32 cellular contexts compared by ENCODE assay signal in the genomic region with DNA sequence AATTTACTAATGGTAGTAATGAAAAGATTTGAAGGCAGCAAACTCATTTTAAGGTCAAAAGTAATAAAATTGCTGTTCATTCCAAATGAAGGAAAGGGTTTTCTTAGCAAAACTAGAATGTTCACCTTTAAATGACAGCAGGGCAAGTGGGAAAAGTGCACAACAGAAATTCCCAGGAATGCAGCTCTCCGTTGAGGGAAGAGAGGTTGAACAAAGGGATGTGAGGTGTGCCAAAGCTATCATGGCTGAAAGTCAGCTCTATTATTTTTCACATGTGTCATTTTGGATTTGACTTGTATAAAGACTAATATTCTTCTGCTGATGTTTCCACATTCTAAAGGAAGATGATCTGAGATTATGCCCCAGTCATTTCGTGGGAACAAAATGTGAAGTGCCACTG. TPM values are rescaled to one million over a fixed set of nuclear protein-coding genes. Genes with fewer than 3 reads are reported as not detected.
"Had no signal": no experiment of that assay in that cellular context is flagged by ENCODE, and none has a peak within 500 bp of the region (broad histone marks: within the 10 kb centered on the region; RNA-seq: fewer than 3 reads in every experiment).

No MANE protein-coding gene starts in this region.

- DNase-seq: activated CD4-positive, alpha-beta memory T cell treated with anti-CD3 and anti-CD28 coated beads for 36 hours; activated CD4-positive, alpha-beta T cell treated with anti-CD3 and anti-CD28 coated beads for 36 hours; activated CD4-positive, alpha-beta T cell treated with anti-CD3 and anti-CD28 coated beads, Interleukin-2, amount 10 ng/mL, durations not matched to agents 24 days and 14 days; activated CD4-positive, CD25-positive, alpha-beta regulatory T cell; activated CD4-positive, CD25-positive, alpha-beta regulatory T cell treated with anti-CD3 and anti-CD28 coated beads, Interleukin-2, amount 50 U/mL, for 72 hours; activated CD8-positive, alpha-beta memory T cell treated with anti-CD3 and anti-CD28 coated beads, Interleukin-2, amount 10 ng/mL, durations not matched to agents 7 days and 5 days; activated CD8-positive, alpha-beta memory T cell treated with anti-CD3 and anti-CD28 coated beads, Interleukin-2, amount 50 U/mL, for 4 hours; activated CD8-positive, alpha-beta T cell treated with anti-CD3 and anti-CD28 coated beads, Interleukin-2, amount 10 ng/mL, durations not matched to agents 7 days and 5 days; activated gamma-delta T cell; activated naive CD4-positive, alpha-beta T cell; activated naive CD4-positive, alpha-beta T cell treated with anti-CD3 and anti-CD28 coated beads, Interleukin-2, amount 10 ng/mL, durations not matched to agents 7 days and 5 days; activated naive CD8-positive, alpha-beta T cell treated with anti-CD3 and anti-CD28 coated beads, Interleukin-2, amount 10 ng/mL, durations not matched to agents 7 days and 5 days; activated T-cell treated with anti-CD3 and anti-CD28 coated beads for 4 hours; activated T-cell treated with anti-CD3 and anti-CD28 coated beads, Interleukin-2, amount 50 U/mL, for 24 hours; activated T-cell treated with anti-CD3 and anti-CD28 coated beads, Interleukin-2, amount 50 U/mL, for 72 hours; central memory CD4-positive, alpha-beta T cell; cerebellar nuclear complex; effector CD8-positive, alpha-beta T cell; erythroblast; foreskin melanocyte; heart right ventricle; T-helper 2 cell had no signal

- H3K4me3 ChIP-seq: ascending aorta, breast epithelium, cardiac muscle cell, coronary artery, esophagus muscularis mucosa, gastroesophageal sphincter, heart right ventricle had no signal

- H3K27me3 ChIP-seq: ascending aorta, breast epithelium, cardiac muscle cell, esophagus muscularis mucosa, gastroesophageal sphincter, heart right ventricle had no signal

- H3K4me1 ChIP-seq: ascending aorta, breast epithelium, gastroesophageal sphincter had no signal

- H3K9me3 ChIP-seq: ascending aorta, breast epithelium, esophagus muscularis mucosa, gastroesophageal sphincter, heart right ventricle had no signal

- H3K36me3 ChIP-seq: ascending aorta, breast epithelium, cardiac muscle cell, gastroesophageal sphincter had no signal

- H3K27ac ChIP-seq: ascending aorta, breast epithelium, cardiac muscle cell, coronary artery, esophagus muscularis mucosa, gastroesophageal sphincter, heart right ventricle had no signal

- FAIRE-seq: endometrium had no signal

- ATAC-seq: activated CD4-positive, alpha-beta T cell treated with anti-CD3 and anti-CD28 coated beads for 36 hours; activated CD8-positive, alpha-beta memory T cell treated with anti-CD3 and anti-CD28 coated beads, Interleukin-2, amount 10 ng/mL, durations not matched to agents 7 days and 5 days; activated CD8-positive, alpha-beta T cell treated with anti-CD3 and anti-CD28 coated beads, Interleukin-2, amount 10 ng/mL, durations not matched to agents 7 days and 5 days; activated naive CD4-positive, alpha-beta T cell treated with anti-CD3 and anti-CD28 coated beads, Interleukin-2, amount 50 U/mL, for 72 hours; activated T-cell treated with anti-CD3 and anti-CD28 coated beads, Interleukin-2, amount 50 U/mL, for 72 hours; gastroesophageal sphincter; heart right ventricle had no signal

RNA-seq across cellular contexts. Expression of gene TEK, which starts 51.6 kb away (rescaled TPM):
- total RNA-seq: activated CD4-positive, alpha-beta memory T cell treated with anti-CD3 and anti-CD28 coated beads for 36 hours; activated CD4-positive, alpha-beta T cell treated with anti-CD3 and anti-CD28 coated beads for 36 hours; activated CD4-positive, alpha-beta T cell treated with anti-CD3 and anti-CD28 coated beads, Interleukin-2, amount 10 ng/mL, durations not matched to agents 24 days and 14 days; activated CD8-positive, alpha-beta memory T cell treated with anti-CD3 and anti-CD28 coated beads for 36 hours; activated CD8-positive, alpha-beta memory T cell treated with anti-CD3 and anti-CD28 coated beads, Interleukin-2, amount 10 ng/mL, durations not matched to agents 7 days and 5 days; activated CD8-positive, alpha-beta T cell treated with anti-CD3 and anti-CD28 coated beads, Interleukin-2, amount 10 ng/mL, durations not matched to agents 7 days and 5 days; activated naive CD4-positive, alpha-beta T cell treated with anti-CD3 and anti-CD28 coated beads, Interleukin-2, amount 50 U/mL, for 72 hours; activated naive CD8-positive, alpha-beta T cell treated with anti-CD3 and anti-CD28 coated beads, Interleukin-2, amount 10 ng/mL, durations not matched to agents 7 days and 5 days; activated T-cell treated with anti-CD3 and anti-CD28 coated beads, Interleukin-2, amount 50 U/mL, for 72 hours; T-helper 1 cell treated with Interleukin-12 subunit alpha and Interleukin-12 subunit beta and Interleukin-4 antibody, amounts not matched to agents 30 ng/mL and 1 ng/mL, for 36 hours had no signal
